Comparison of ENCODE assay signal across 10 cellular contexts in genomic region chr17:50218771-50219315, GRCh38. TPM values are rescaled to one million over a fixed set of nuclear protein-coding genes. Genes with fewer than 3 reads are reported as not detected.
DNase-seq lines count a peak whose midpoint lies in the region; ATAC-seq, FAIRE-seq and TF ChIP-seq lines count a peak whose summit lies in the region.
"Had no signal": no experiment of that assay in that cellular context is flagged by ENCODE, and none has a peak within 500 bp of the region (broad histone marks: within the 10 kb centered on the region; RNA-seq: fewer than 3 reads in every experiment).

No MANE protein-coding gene starts in this region.

- peaks cover 35% of the 10 kb centered on the region for H3K27me3 Mint-ChIP-seq in activated naive CD8-positive, alpha-beta T cell treated with anti-CD3 and anti-CD28 coated beads, Interleukin-2, amount 10 ng/mL, durations not matched to agents 7 days and 5 days
- H3K27me3 Mint-ChIP-seq in activated naive CD8-positive, alpha-beta T cell treated with anti-CD3 and anti-CD28 coated beads for 36 hours = no peaks in the 10 kb centered on the region

- POLR2A ChIA-PET in activated naive CD8-positive, alpha-beta T cell treated with anti-CD3 and anti-CD28 coated beads, Interleukin-2, amount 10 ng/mL, durations not matched to agents 7 days and 5 days (lab: Charles Lee) = no interaction called here
- POLR2A ChIA-PET in K562 (lab: Yijun Ruan, JAX) = interaction anchor here (0.6 kb wide), 1 partner anchor 61 kb away, joined by 3 read pairs; no protein-coding TSS in a partner anchor

- H3K27ac Mint-ChIP-seq in activated naive CD8-positive, alpha-beta T cell treated with anti-CD3 and anti-CD28 coated beads, Interleukin-2, amount 10 ng/mL, durations not matched to agents 7 days and 5 days = peak overlapping the region; percentile 25
- no peak overlapping the region for H3K27ac Mint-ChIP-seq in activated naive CD8-positive, alpha-beta T cell treated with anti-CD3 and anti-CD28 coated beads for 36 hours
- H3K27ac Mint-ChIP-seq: IgD-negative memory B cell had no signal

- BruUV-seq in K562 (replicated peaks; lab: Mats Ljungman, UMichigan) = no TSS peak

- H3K9me3 ChIP-seq in K562 (replicated peaks; ENCODE audit: control insufficient read depth, insufficient read depth, low read depth, low read length) = no peaks in the 10 kb centered on the region
- H3K9me3 ChIP-seq in mesenchymal stem cell (ENCODE audit: control insufficient read depth, low read length) = no peaks in the 10 kb centered on the region

- H3K27ac ChIP-seq in K562 (ENCODE audit: extremely low read depth, low read depth, low read length) (no peak overlapping the region), mesenchymal stem cell (ENCODE audit: low read length, poor library complexity, severe bottlenecking) (peak overlapping the region; percentile 99)

- FAIRE-seq in K562 (lab: Jason Lieb, UNC) (no peak), urothelium cell line (lab: Jason Lieb, UNC) (peak; percentile 73)

- H4K8ac ChIP-seq in mesenchymal stem cell (ENCODE audit: low read length) = peak overlapping the region; percentile 68

- H4K20me1 ChIP-seq in K562 (replicated peaks; ENCODE audit: control insufficient read depth, insufficient read depth, low read length) = no peaks in the 10 kb centered on the region

- H3K4ac ChIP-seq in mesenchymal stem cell (ENCODE audit: low read depth in 1 of 2, low read length in 2 of 2) = no peak overlapping the region

- H3K36me3 ChIP-seq in K562 (ENCODE audit: control insufficient read depth, insufficient read depth, low read length) (no peaks in the 10 kb centered on the region), mesenchymal stem cell (ENCODE audit: control insufficient read depth in 1 of 2, insufficient read depth in 2 of 2, low read depth in 1 of 2, low read length in 2 of 2) (peaks cover 0 to 2% of the 10 kb centered on the region in 2 experiments)

- H3K4me1 ChIP-seq in K562 (replicated peaks in 1 of 2; ENCODE audit: control insufficient read depth in 2 of 2, insufficient read depth in 2 of 2, low read length in 2 of 2) (peaks cover 0 to 14% of the 10 kb centered on the region in 2 experiments; a peak in 2 of 5 replicates), mesenchymal stem cell (ENCODE audit: control insufficient read depth, insufficient read depth, low read depth, low read length) (peaks cover 24% of the 10 kb centered on the region)

- H3K9me1 ChIP-seq in K562 (ENCODE audit: control insufficient read depth, insufficient read depth, low read length) = no peaks in the 10 kb centered on the region

- no peak for DNase-seq in activated naive CD8-positive, alpha-beta T cell treated with anti-CD3 and anti-CD28 coated beads, Interleukin-2, amount 10 ng/mL, durations not matched to agents 7 days and 5 days
- no peak for DNase-seq in activated naive CD8-positive, alpha-beta T cell treated with anti-CD3 and anti-CD28 coated beads for 36 hours
- no peak for DNase-seq in K562 (ENCODE audit: extremely low read depth in 1 of 4, low spot score in 3 of 4)
- peak; percentile 94 for DNase-seq in mesenchymal stem cell
- peak; percentile 59 for DNase-seq in urothelium cell line (ENCODE audit: low spot score)
- no peak for DNase-seq in NCI-H1417 (lab: John Stamatoyannopoulos, UW)
- no peak for DNase-seq in NCI-H748 treated with DMSO at 0.1 percent for 48 hours (lab: John Stamatoyannopoulos, UW)
- DNase-seq: dorsolateral prefrontal cortex had no signal

- no peak overlapping the region for H2AFZ ChIP-seq in K562 (ENCODE audit: low read depth, low read length)
- no peak overlapping the region for H2AFZ ChIP-seq in mesenchymal stem cell (ENCODE audit: low read depth, low read length)

- H3K4me3 ChIP-seq in K562 = no peak overlapping the region
- peak overlapping the region in 1 of 2 experiments; percentile 54 for H3K4me3 ChIP-seq in mesenchymal stem cell (ENCODE audit: insufficient read depth in 1 of 2, low read depth in 1 of 2, low read length in 2 of 2)
- H3K4me3 ChIP-seq: dorsolateral prefrontal cortex had no signal

- H3K9ac ChIP-seq in K562 (ENCODE audit: insufficient read depth in 1 of 2, low read depth in 2 of 2, low read length in 2 of 2) (no peak overlapping the region), mesenchymal stem cell (ENCODE audit: low read length) (peak overlapping the region; percentile 87)

- no peak for TF ChIP-seq RAD21 in K562 (CRISPR knock-in tag; conservative IDR thresholded peaks at IDR 0.05 in 1 of 2, IDR thresholded peaks at IDR 0.05 in 1 of 2)

- no peak for TF ChIP-seq POLR2A in K562 (conservative IDR thresholded peaks at IDR 0.05)

- peak overlapping the region; percentile 68 for H2BK5ac ChIP-seq in mesenchymal stem cell (ENCODE audit: low read depth, low read length, poor library complexity, severe bottlenecking)

- peak overlapping the region; percentile 62 for H4K91ac ChIP-seq in mesenchymal stem cell (ENCODE audit: low read length)

- no peak for TF ChIP-seq CTCF in K562 (IDR thresholded peaks at IDR 0.05 in 2 of 3, conservative IDR thresholded peaks at IDR 0.05 in 1 of 3; ENCODE audit: insufficient read depth in 2 of 3, low read depth in 1 of 3, low read length in 3 of 3)

- no peak overlapping the region for H2AK5ac ChIP-seq in mesenchymal stem cell (ENCODE audit: low read length, severe bottlenecking)

- H3K79me1 ChIP-seq in mesenchymal stem cell (replicated peaks; ENCODE audit: low read length, poor library complexity, severe bottlenecking) = peaks cover 2% of the 10 kb centered on the region

- TF ChIP-seq EP300 in K562 (IDR thresholded peaks at IDR 0.05; ENCODE audit: low read length) = no peak

- in situ Hi-C loops in K562 (cut with MboI) = no loop called here

- intact Hi-C loops in K562 (cut with micrococcal nuclease) = no loop called here

- WGBS in K562 (ENCODE audit: insufficient coverage, low coverage, missing lambda C conversion rate) = 15% methylated on average over 1 of the region's 1 CpG
- WGBS in mesenchymal stem cell = no CpG with 5 or more reads among the region's 1 CpG

- no peak overlapping the region for H3K4me3 Mint-ChIP-seq in activated naive CD8-positive, alpha-beta T cell treated with anti-CD3 and anti-CD28 coated beads, Interleukin-2, amount 10 ng/mL, durations not matched to agents 7 days and 5 days
- H3K4me3 Mint-ChIP-seq in activated naive CD8-positive, alpha-beta T cell treated with anti-CD3 and anti-CD28 coated beads for 36 hours = no peak overlapping the region
- H3K4me3 Mint-ChIP-seq: IgD-negative memory B cell had no signal

- peaks cover 2% of the 10 kb centered on the region for H3K9me3 Mint-ChIP-seq in activated naive CD8-positive, alpha-beta T cell treated with anti-CD3 and anti-CD28 coated beads, Interleukin-2, amount 10 ng/mL, durations not matched to agents 7 days and 5 days
- H3K9me3 Mint-ChIP-seq in activated naive CD8-positive, alpha-beta T cell treated with anti-CD3 and anti-CD28 coated beads for 36 hours = no peaks in the 10 kb centered on the region
- H3K9me3 Mint-ChIP-seq: IgD-negative memory B cell had no signal

- no peaks in the 10 kb centered on the region for H3K79me2 ChIP-seq in K562 (ENCODE audit: control insufficient read depth, insufficient read depth, low read length)

- ATAC-seq in activated naive CD8-positive, alpha-beta T cell treated with anti-CD3 and anti-CD28 coated beads, Interleukin-2, amount 10 ng/mL, durations not matched to agents 7 days and 5 days (ENCODE audit: low read depth) = no peak
- ATAC-seq in K562 = no peak
- ATAC-seq in HG02840 (IDR thresholded peaks at IDR 0.05; ENCODE audit: low FRiP score, unreplicated experiment) = no peak

- H2BK12ac ChIP-seq in mesenchymal stem cell (ENCODE audit: low read length in 2 of 2) = peak overlapping the region in 1 of 2 experiments; percentile 45

- peaks cover 12% of the 10 kb centered on the region for H3K4me1 Mint-ChIP-seq in activated naive CD8-positive, alpha-beta T cell treated with anti-CD3 and anti-CD28 coated beads, Interleukin-2, amount 10 ng/mL, durations not matched to agents 7 days and 5 days
- peaks cover 6% of the 10 kb centered on the region for H3K4me1 Mint-ChIP-seq in activated naive CD8-positive, alpha-beta T cell treated with anti-CD3 and anti-CD28 coated beads for 36 hours

- H3K18ac ChIP-seq in mesenchymal stem cell (ENCODE audit: low read depth in 1 of 2, low read length in 2 of 2) = peak overlapping the region in 1 of 2 experiments; percentile 83

- H3K27me3 ChIP-seq in K562 (ENCODE audit: control insufficient read depth in 2 of 2, insufficient read depth in 2 of 2, low read length in 2 of 2) (peaks cover 2 to 18% of the 10 kb centered on the region in 2 experiments; a peak in 4 of 5 replicates), mesenchymal stem cell (ENCODE audit: control insufficient read depth in 1 of 2, insufficient read depth in 1 of 2, low read length in 2 of 2) (no peaks in the 10 kb centered on the region)

- no peak overlapping the region for H3K23ac ChIP-seq in mesenchymal stem cell (ENCODE audit: low read length in 2 of 2)

- no peak overlapping the region for H3K14ac ChIP-seq in mesenchymal stem cell (ENCODE audit: low read length in 2 of 2)

- peak overlapping the region; percentile 24 for H2BK120ac ChIP-seq in mesenchymal stem cell (ENCODE audit: low read depth, low read length)

- no peaks in the 10 kb centered on the region for H3K36me3 Mint-ChIP-seq in activated naive CD8-positive, alpha-beta T cell treated with anti-CD3 and anti-CD28 coated beads, Interleukin-2, amount 10 ng/mL, durations not matched to agents 7 days and 5 days
- no peaks in the 10 kb centered on the region for H3K36me3 Mint-ChIP-seq in activated naive CD8-positive, alpha-beta T cell treated with anti-CD3 and anti-CD28 coated beads for 36 hours
- H3K36me3 Mint-ChIP-seq: IgD-negative memory B cell had no signal

- CTCF ChIA-PET in K562 (lab: Yijun Ruan, JAX; ENCODE audit: low intra/inter-chr PET ratio) = no interaction called here

- H3K4me2 ChIP-seq in K562 (ENCODE audit: insufficient read depth, low read length) (no peak overlapping the region), mesenchymal stem cell (ENCODE audit: low read length, poor library complexity, severe bottlenecking) (peak overlapping the region; percentile 43)

- H2BK15ac ChIP-seq in mesenchymal stem cell (ENCODE audit: low read depth, poor library complexity, severe bottlenecking) = no peak overlapping the region

RNA-seq across cellular contexts. Expression of gene COL1A1, which starts 17.4 kb away (rescaled TPM):
- under 1 TPM; 0.78 to 0.96 TPM for total RNA-seq in activated naive CD8-positive, alpha-beta T cell treated with anti-CD3 and anti-CD28 coated beads, Interleukin-2, amount 10 ng/mL, durations not matched to agents 7 days and 5 days
- under 1 TPM; 0.72 to 0.78 TPM for total RNA-seq in activated naive CD8-positive, alpha-beta T cell treated with anti-CD3 and anti-CD28 coated beads for 36 hours
- 3.2 and 16.9 TPM in 2 replicates for total RNA-seq in K562 (2011; cell fraction: chromatin; rRNA removed; ENCODE audit: low replicate concordance)
- total RNA-seq in K562 (2011; cell fraction: nucleolus; rRNA removed) = 5.7 and 9.0 TPM in 2 replicates
- total RNA-seq in K562 (2011; cell fraction: nucleoplasm; rRNA removed) = 3.7 and 4.2 TPM in 2 replicates
- total RNA-seq in K562 (2014; rRNA removed) (0.86 and 0.91 TPM in 2 replicates), K562 (2014; rRNA removed; fragmentation: Illumina TruSeq; extraction: Trizol) (0.15 TPM in 1 of 2 replicates, not detected in the other), K562 (2015; rRNA removed; fragmentation: Illumina TruSeq; extraction: Trizol) (0.08 and 0.18 TPM in 2 replicates), K562 (2021) (2.8 and 3.4 TPM in 2 replicates)
- polyA plus RNA-seq in K562 (2011; rRNA removed) (0.11 and 0.20 TPM in 2 replicates), K562 (2014; fragmentation: Illumina TruSeq; extraction: Trizol) (0.64 and 0.91 TPM in 2 replicates), K562 (2014; fragmentation: Nextera tagmentation; extraction: Ambion mirVana) (under 1 TPM; 0.04 to 0.06 TPM), K562 (2014; rRNA removed) (0.86 and 0.95 TPM in 2 replicates)
- 0.16 and 0.27 TPM in 2 replicates for polyA plus RNA-seq in K562 (2011; cell fraction: cytosol; rRNA removed)
- polyA plus RNA-seq in K562 (2011; cell fraction: nucleus; rRNA removed) = 2.0 and 4.9 TPM in 2 replicates
- 1.1 and 1.7 TPM in 2 replicates for polyA plus RNA-seq in K562 (2012)
- polyA minus RNA-seq in K562 (2011; rRNA and poly(A)+ RNA removed) = 0.25 and 1.1 TPM in 2 replicates
- polyA minus RNA-seq in K562 (2011; cell fraction: cytosol; rRNA and poly(A)+ RNA removed) = 2.0 and 3.3 TPM in 2 replicates
- 2.3 and 3.1 TPM in 2 replicates for polyA minus RNA-seq in K562 (2011; cell fraction: nucleus; rRNA and poly(A)+ RNA removed)
- 4,381 TPM for polyA plus RNA-seq in mesenchymal stem cell (2013, experiment 1 of 2)
- polyA plus RNA-seq in mesenchymal stem cell (2013, experiment 2 of 2) = 4,150 TPM

RNA-seq across cellular contexts. Expression of gene SGCA, which starts 53.0 kb away (rescaled TPM):
- not detected for total RNA-seq in activated naive CD8-positive, alpha-beta T cell treated with anti-CD3 and anti-CD28 coated beads, Interleukin-2, amount 10 ng/mL, durations not matched to agents 7 days and 5 days
- under 1 TPM in 1 of 2 experiments, not detected in 1; 0.38 TPM for total RNA-seq in activated naive CD8-positive, alpha-beta T cell treated with anti-CD3 and anti-CD28 coated beads for 36 hours
- not detected in 2 replicates for total RNA-seq in K562 (2011; cell fraction: chromatin; rRNA removed; ENCODE audit: low replicate concordance)
- not detected in 2 replicates for total RNA-seq in K562 (2011; cell fraction: nucleolus; rRNA removed)
- total RNA-seq in K562 (2011; cell fraction: nucleoplasm; rRNA removed) = not detected in 2 replicates
- not detected in 2 replicates for total RNA-seq in K562 (2014; rRNA removed)
- not detected in 2 replicates for total RNA-seq in K562 (2014; rRNA removed; fragmentation: Illumina TruSeq; extraction: Trizol)
- not detected in 2 replicates for total RNA-seq in K562 (2015; rRNA removed; fragmentation: Illumina TruSeq; extraction: Trizol)
- not detected in 2 replicates for total RNA-seq in K562 (2021)
- polyA plus RNA-seq in K562 (2011; rRNA removed) = not detected in 2 replicates
- polyA plus RNA-seq in K562 (2011; cell fraction: cytosol; rRNA removed) = not detected in 2 replicates
- not detected in 2 replicates for polyA plus RNA-seq in K562 (2011; cell fraction: nucleus; rRNA removed)
- polyA plus RNA-seq in K562 (2012) = not detected in 2 replicates
- not detected in 2 replicates for polyA plus RNA-seq in K562 (2014; fragmentation: Illumina TruSeq; extraction: Trizol)
- not detected for polyA plus RNA-seq in K562 (2014; fragmentation: Nextera tagmentation; extraction: Ambion mirVana)
- not detected in 2 replicates for polyA plus RNA-seq in K562 (2014; rRNA removed)
- polyA minus RNA-seq in K562 (2011; rRNA and poly(A)+ RNA removed) = not detected in 2 replicates
- not detected in 2 replicates for polyA minus RNA-seq in K562 (2011; cell fraction: cytosol; rRNA and poly(A)+ RNA removed)
- polyA minus RNA-seq in K562 (2011; cell fraction: nucleus; rRNA and poly(A)+ RNA removed) = not detected in 2 replicates
- 0.14 TPM for polyA plus RNA-seq in mesenchymal stem cell (2013, experiment 1 of 2)
- polyA plus RNA-seq in mesenchymal stem cell (2013, experiment 2 of 2) = 0.08 TPM

RNA-seq across cellular contexts. Expression of gene TMEM92, which starts 55.4 kb away (rescaled TPM):
- not detected for total RNA-seq in activated naive CD8-positive, alpha-beta T cell treated with anti-CD3 and anti-CD28 coated beads, Interleukin-2, amount 10 ng/mL, durations not matched to agents 7 days and 5 days
- not detected for total RNA-seq in activated naive CD8-positive, alpha-beta T cell treated with anti-CD3 and anti-CD28 coated beads for 36 hours
- 0.62 and 2.3 TPM in 2 replicates for total RNA-seq in K562 (2011; cell fraction: chromatin; rRNA removed; ENCODE audit: low replicate concordance)
- 0.79 and 2.2 TPM in 2 replicates for total RNA-seq in K562 (2011; cell fraction: nucleolus; rRNA removed)
- 0.44 and 1.2 TPM in 2 replicates for total RNA-seq in K562 (2011; cell fraction: nucleoplasm; rRNA removed)
- total RNA-seq in K562 (2014; rRNA removed) = 0.32 TPM in 1 of 2 replicates, not detected in the other
- 0.10 and 0.18 TPM in 2 replicates for total RNA-seq in K562 (2014; rRNA removed; fragmentation: Illumina TruSeq; extraction: Trizol)
- total RNA-seq in K562 (2015; rRNA removed; fragmentation: Illumina TruSeq; extraction: Trizol) = 0.14 and 0.23 TPM in 2 replicates
- 0.40 and 0.47 TPM in 2 replicates for total RNA-seq in K562 (2021)
- polyA plus RNA-seq in K562 (2011; rRNA removed) = 0.22 and 1.1 TPM in 2 replicates
- 1.3 and 3.2 TPM in 2 replicates for polyA plus RNA-seq in K562 (2011; cell fraction: cytosol; rRNA removed)
- polyA plus RNA-seq in K562 (2011; cell fraction: nucleus; rRNA removed) = 1.1 and 1.2 TPM in 2 replicates
- 0.73 and 2.3 TPM in 2 replicates for polyA plus RNA-seq in K562 (2012)
- polyA plus RNA-seq in K562 (2014; fragmentation: Illumina TruSeq; extraction: Trizol) = 2.1 and 2.6 TPM in 2 replicates
- polyA plus RNA-seq in K562 (2014; fragmentation: Nextera tagmentation; extraction: Ambion mirVana) = under 1 TPM; 0.59 to 0.81 TPM
- 0.09 and 0.49 TPM in 2 replicates for polyA plus RNA-seq in K562 (2014; rRNA removed)
- polyA minus RNA-seq in K562 (2011; rRNA and poly(A)+ RNA removed) = 0.32 and 0.60 TPM in 2 replicates
- 0.64 and 2.3 TPM in 2 replicates for polyA minus RNA-seq in K562 (2011; cell fraction: cytosol; rRNA and poly(A)+ RNA removed)
- 1.1 and 3.0 TPM in 2 replicates for polyA minus RNA-seq in K562 (2011; cell fraction: nucleus; rRNA and poly(A)+ RNA removed)
- polyA plus RNA-seq in mesenchymal stem cell (2013, experiment 1 of 2) = 0.86 TPM
- 0.62 TPM for polyA plus RNA-seq in mesenchymal stem cell (2013, experiment 2 of 2)
- polyA plus RNA-seq: IgD-negative memory B cell had no signal

Comparison
In these comparisons a context has a peak if more than half of its experiments do, and no peak if none do; other contexts are left out.
1. DNase-seq: peak in mesenchymal stem cell (single experiment) and urothelium cell line (single experiment); none in activated naive CD8-positive, alpha-beta T cell treated with anti-CD3 and anti-CD28 coated beads, Interleukin-2, amount 10 ng/mL, durations not matched to agents 7 days and 5 days (single experiment), activated naive CD8-positive, alpha-beta T cell treated with anti-CD3 and anti-CD28 coated beads for 36 hours (single experiment), K562 (0 of 4), NCI-H1417 (0 of 3) and NCI-H748 treated with DMSO at 0.1 percent for 48 hours (single experiment).